ENCODE assay signal across 39 cellular contexts in the genomic region with DNA sequence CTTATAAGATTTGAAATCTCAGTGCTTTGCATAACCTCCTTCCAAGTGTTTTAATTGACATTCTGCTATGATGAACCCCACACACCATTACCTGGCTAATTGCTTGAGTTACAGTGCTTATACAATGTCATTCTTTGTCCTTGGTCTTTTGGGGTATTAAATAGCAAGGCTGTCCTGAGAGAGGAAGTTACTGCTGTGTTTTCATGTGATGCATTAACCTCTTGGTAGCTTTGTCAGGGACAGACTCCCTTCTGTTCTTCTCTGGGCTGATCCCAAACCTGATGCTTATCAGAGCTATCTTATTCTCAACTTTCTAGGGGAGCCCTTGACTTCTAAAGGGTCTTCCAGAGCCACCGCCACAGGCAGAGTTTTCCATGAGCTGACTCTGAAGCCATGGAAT. TPM values are rescaled to one million over a fixed set of nuclear protein-coding genes. Genes with fewer than 3 reads are reported as not detected.
"Had no signal": no experiment of that assay in that cellular context is flagged by ENCODE, and none has a peak within 500 bp of the region (broad histone marks: within the 10 kb centered on the region; RNA-seq: fewer than 3 reads in every experiment).

No MANE protein-coding gene starts in this region.

- FAIRE-seq: astrocyte, bronchial epithelial cell, TTC549 had no signal

- H3K27me3 ChIP-seq: brain microvascular endothelial cell, esophagus squamous epithelium, gastroesophageal sphincter had no signal

- H3K4me3 Mint-ChIP-seq: activated B cell treated with CpG ODN at 0.5 μM for 24 hours; activated CD8-positive, alpha-beta T cell treated with anti-CD3 and anti-CD28 coated beads for 36 hours; activated naive CD8-positive, alpha-beta T cell; activated T-cell treated with anti-CD3 and anti-CD28 coated beads, Interleukin-2, amount 50 U/mL, for 4 hours; activated T-helper 17 cell treated with anti-CD3 and anti-CD28 coated beads, Interleukin-2, amount 50 U/mL, for 72 hours; central memory CD8-positive, alpha-beta T cell; dendritic cell treated with granulocyte-macrophage colony-stimulating factor and Interleukin-4, amounts not matched to agents 40 ng/mL and 50 ng/mL, for 4 days; effector memory CD8-positive, alpha-beta T cell had no signal

- H3K4me3 ChIP-seq: coronary artery, esophagus squamous epithelium, gastroesophageal sphincter, heart right ventricle had no signal

- H3K4me1 Mint-ChIP-seq: activated B cell treated with CpG ODN at 0.5 μM for 24 hours; activated T-helper 17 cell treated with anti-CD3 and anti-CD28 coated beads, Interleukin-2, amount 50 U/mL, for 72 hours; central memory CD8-positive, alpha-beta T cell had no signal

- H3K36me3 ChIP-seq: brain microvascular endothelial cell, esophagus squamous epithelium, gastroesophageal sphincter, heart right ventricle had no signal

- H3K9me3 Mint-ChIP-seq: activated B cell treated with CpG ODN at 0.5 μM for 24 hours; activated CD8-positive, alpha-beta T cell treated with anti-CD3 and anti-CD28 coated beads for 36 hours; activated T-cell treated with anti-CD3 and anti-CD28 coated beads, Interleukin-2, amount 50 U/mL, for 4 hours; central memory CD8-positive, alpha-beta T cell; dendritic cell treated with granulocyte-macrophage colony-stimulating factor and Interleukin-4, amounts not matched to agents 40 ng/mL and 50 ng/mL, for 4 days had no signal

- ATAC-seq: activated CD4-positive, CD25-positive, alpha-beta regulatory T cell treated with anti-CD3 and anti-CD28 coated beads, Interleukin-2, amount 50 U/mL, for 24 hours; activated CD8-positive, alpha-beta T cell treated with anti-CD3 and anti-CD28 coated beads for 36 hours; activated T-cell treated with anti-CD3 and anti-CD28 coated beads, Interleukin-2, amount 50 U/mL, for 4 hours; activated T-helper 17 cell treated with anti-CD3 and anti-CD28 coated beads, Interleukin-2, amount 50 U/mL, for 72 hours; effector memory CD8-positive, alpha-beta T cell; gastroesophageal sphincter; heart right ventricle had no signal

- H3K4me1 ChIP-seq: esophagus squamous epithelium, gastroesophageal sphincter had no signal

- DNase-seq: activated B cell treated with CpG ODN at 0.5 μM for 24 hours; activated CD4-positive, alpha-beta T cell treated with anti-CD3 and anti-CD28 coated beads for 48 hours; activated CD4-positive, alpha-beta T cell treated with anti-CD3 and anti-CD28 coated beads, Interleukin-2, amount 50 U/mL, for 1 hour; activated CD4-positive, alpha-beta T cell treated with anti-CD3 and anti-CD28 coated beads, Interleukin-2, amount 50 U/mL, for 48 hours; activated CD8-positive, alpha-beta memory T cell treated with anti-CD3 and anti-CD28 coated beads for 24 hours; activated CD8-positive, alpha-beta T cell treated with anti-CD3 and anti-CD28 coated beads for 36 hours; activated effector memory CD4-positive, alpha-beta T cell treated with Interleukin-2 at 50 U/mL for 16 hours; activated gamma-delta T cell treated with Interleukin-2 at 50 U/mL for 16 hours; activated naive CD4-positive, alpha-beta T cell treated with anti-CD3 and anti-CD28 coated beads, Interleukin-2, amount 50 U/mL, for 16 hours; activated naive CD4-positive, alpha-beta T cell treated with Interleukin-2 at 50 U/mL for 16 hours; activated T-cell treated with anti-CD3 and anti-CD28 coated beads, Interleukin-2, amount 50 U/mL, for 4 hours; amniotic stem cell; anterior cingulate cortex; brain microvascular endothelial cell; effector CD4-positive, alpha-beta T cell; effector memory CD8-positive, alpha-beta T cell; esophagus squamous epithelium; foreskin melanocyte; heart right ventricle; T-helper 2 cell had no signal

- H3K36me3 Mint-ChIP-seq: activated naive CD8-positive, alpha-beta T cell had no signal

- H3K27ac Mint-ChIP-seq: activated B cell treated with CpG ODN at 0.5 μM for 24 hours; activated CD8-positive, alpha-beta T cell treated with anti-CD3 and anti-CD28 coated beads for 36 hours; activated naive CD8-positive, alpha-beta T cell; activated T-helper 17 cell treated with anti-CD3 and anti-CD28 coated beads, Interleukin-2, amount 50 U/mL, for 72 hours; dendritic cell treated with granulocyte-macrophage colony-stimulating factor and Interleukin-4, amounts not matched to agents 40 ng/mL and 50 ng/mL, for 4 days; effector memory CD8-positive, alpha-beta T cell had no signal

- H3K27ac ChIP-seq: brain microvascular endothelial cell, coronary artery, esophagus squamous epithelium, gastroesophageal sphincter, heart right ventricle, VCaP had no signal

RNA-seq across cellular contexts. Expression of a gene that starts 12.4 kb away (rescaled TPM):
- total RNA-seq: activated B cell treated with CpG ODN at 0.5 μM for 24 hours; activated CD8-positive, alpha-beta T cell treated with anti-CD3 and anti-CD28 coated beads for 36 hours; activated T-cell treated with anti-CD3 and anti-CD28 coated beads, Interleukin-2, amount 50 U/mL, for 4 hours; activated T-helper 17 cell treated with anti-CD3 and anti-CD28 coated beads, Interleukin-2, amount 50 U/mL, for 72 hours; astrocyte; bronchial epithelial cell; cardiac septum; cerebellum; esophagus squamous epithelium; fibroblast of lung; fibroblast of villous mesenchyme; gastroesophageal sphincter; glomerular endothelial cell; heart right ventricle; T-helper 1 cell treated with Interleukin-12 subunit alpha and Interleukin-12 subunit beta and Interleukin-4 antibody, amounts not matched to agents 30 ng/mL and 1 ng/mL, for 36 hours had no signal
- polyA plus RNA-seq: adipose tissue, esophagus, fibroblast of lung, heart right ventricle had no signal
